Comparison of ENCODE assay signal across 11 cellular contexts in the genomic region with DNA sequence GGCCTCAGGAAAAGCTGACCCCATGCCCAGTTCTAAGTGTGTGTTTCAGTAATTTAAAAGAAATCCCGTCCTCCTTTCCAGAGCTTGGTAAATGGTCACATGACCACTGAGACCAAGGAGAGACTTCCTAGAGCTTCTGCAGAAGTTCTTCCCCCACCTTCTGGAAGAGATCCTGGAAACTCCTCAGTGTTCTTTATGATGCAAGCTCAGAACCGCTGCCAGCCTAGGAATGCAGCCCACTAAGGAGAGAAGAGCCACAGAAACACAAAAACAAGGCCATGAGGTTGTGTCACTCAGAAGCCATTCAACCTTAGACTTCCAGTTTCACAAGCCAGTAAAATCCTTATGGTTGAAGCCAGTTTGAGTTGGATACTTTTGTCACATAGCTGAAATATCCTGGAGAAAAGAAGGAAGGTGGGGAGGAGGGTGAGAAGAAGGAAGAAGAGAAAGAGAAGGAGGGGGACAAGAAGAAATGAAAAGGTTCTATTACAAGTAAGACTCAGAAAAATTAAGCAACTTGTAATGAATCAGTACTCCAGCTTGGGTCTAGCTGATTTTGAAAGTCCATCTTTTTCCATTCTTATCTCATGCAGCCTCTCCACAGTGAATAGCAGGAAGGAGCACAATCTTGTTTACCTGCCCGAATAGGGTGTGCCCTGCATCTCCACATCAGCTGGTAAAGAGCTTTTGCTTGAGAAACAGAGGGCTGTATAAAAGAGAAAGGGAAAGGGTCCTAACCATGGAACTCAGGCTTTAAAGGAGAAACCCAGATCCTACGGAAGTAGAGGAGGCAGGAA.
DNase-seq lines count a peak whose midpoint lies in the region; ATAC-seq, FAIRE-seq and TF ChIP-seq lines count a peak whose summit lies in the region.
"Had no signal": no experiment of that assay in that cellular context is flagged by ENCODE, and none has a peak within 500 bp of the region (broad histone marks: within the 10 kb centered on the region; RNA-seq: fewer than 3 reads in every experiment).

No MANE protein-coding gene starts in this region.

- no peaks in the 10 kb centered on the region for H3K79me1 ChIP-seq in H1 (ENCODE audit: low read depth, low read length)

- H4K8ac ChIP-seq in H1 (ENCODE audit: extremely low read depth, insufficient read depth, low read length), result no peak overlapping the region

- H2BK20ac ChIP-seq in H1 (ENCODE audit: low read length), result no peak overlapping the region

- CTCF ChIA-PET in H1 (lab: Charles Lee; ENCODE audit: partially characterized antibody), result interaction anchor here (0.6 to 2.4 kb wide), 28 partner anchors 8 to 442 kb away, joined by 3 to 14 read pairs (median 4); no protein-coding TSS in a partner anchor

- DNase-seq in Right ventricle myocardium inferior (ENCODE audit: missing footprints) (peak; percentile 61), cardiac septum (ENCODE audit: low spot score) (no peak), H1 (ENCODE audit: low read depth in 1 of 2, low spot score in 2 of 2) (no peak), kidney tubule cell (ENCODE audit: low spot score) (peak; percentile 42), GF-D8 (lab: John Stamatoyannopoulos, UW) (no peak), NCI-H446 (lab: John Stamatoyannopoulos, UW) (no peak), GM12891 (ENCODE audit: insufficient read length, low spot score) (no peak)
- DNase-seq: activated CD4-positive, alpha-beta T cell treated with anti-CD3 and anti-CD28 coated beads for 1 hour had no signal

- H3K27me3 ChIP-seq in H1 (replicated peaks in 1 of 4; ENCODE audit: control insufficient read depth in 3 of 4, extremely low read depth in 1 of 4, insufficient read depth in 3 of 4, low read length in 3 of 4), result no peaks in the 10 kb centered on the region

- no peak overlapping the region for H3K23ac ChIP-seq in H1 (ENCODE audit: insufficient read length)

- H2AK5ac ChIP-seq in H1 (ENCODE audit: low read depth, low read length), result no peak overlapping the region

- H3K4me3 ChIP-seq in H1 (ENCODE audit: extremely low read depth in 1 of 4, insufficient read depth in 2 of 4, low read depth in 3 of 4, low read length in 4 of 4), result no peak overlapping the region

- no peak overlapping the region for H2BK15ac ChIP-seq in H1 (ENCODE audit: low read length)

- no peak overlapping the region for H3K14ac ChIP-seq in H1 (ENCODE audit: insufficient read length)

- no peak overlapping the region for H3K9ac ChIP-seq in H1 (replicated peaks in 1 of 4; ENCODE audit: extremely low read depth in 1 of 4, low read depth in 3 of 4, low read length in 3 of 4)

- POLR2A ChIA-PET in H1 (lab: Charles Lee; ENCODE audit: partially characterized antibody), result no interaction called here

- no peak for TF ChIP-seq CTCF in H1 (IDR thresholded peaks at IDR 0.05; ENCODE audit: control extremely low read depth in 1 of 3, insufficient read depth in 1 of 3, low read depth in 1 of 3, low read length in 3 of 3)

- no peak overlapping the region for H3K56ac ChIP-seq in H1 (replicated peaks; ENCODE audit: insufficient read length, low read depth, low read length)

- H4K5ac ChIP-seq in H1 (ENCODE audit: insufficient read length, low read depth, low read length), result no peak overlapping the region

- no peak overlapping the region for H2BK5ac ChIP-seq in H1 (ENCODE audit: low read depth, low read length)

- TF ChIP-seq POLR2A in H1 (IDR thresholded peaks at IDR 0.05; ENCODE audit: control extremely low read depth in 1 of 2, low read depth in 2 of 2, low read length in 2 of 2) (no peak), GM12891 (IDR thresholded peaks at IDR 0.05; ENCODE audit: low read depth, low read length) (no peak)

- H4K91ac ChIP-seq in H1 (replicated peaks; ENCODE audit: insufficient read length, low read length), result no peak overlapping the region

- no peak overlapping the region for H2BK120ac ChIP-seq in H1 (replicated peaks; ENCODE audit: low read depth, low read length)

- peaks cover 0 to 3% (median 0%) of the 10 kb centered on the region in 4 experiments; a peak in 1 of 8 replicates for H3K36me3 ChIP-seq in H1 (ENCODE audit: control insufficient read depth in 2 of 4, insufficient read depth in 4 of 4, low read length in 3 of 4)

- H3K79me2 ChIP-seq in H1 (ENCODE audit: control insufficient read depth in 1 of 2, insufficient read depth in 2 of 2, low read length in 2 of 2), result no peaks in the 10 kb centered on the region

- no peak overlapping the region for H3K27ac ChIP-seq in H1 (ENCODE audit: low read depth, low read length)
- H3K27ac ChIP-seq: HL-60 had no signal

- no peak for TF ChIP-seq EP300 in H1 (IDR thresholded peaks at IDR 0.05; ENCODE audit: borderline replicate concordance in 1 of 2, low read depth in 2 of 2, low read length in 2 of 2)

- H3K9me3 ChIP-seq in H1 (ENCODE audit: insufficient read depth in 2 of 2, low read depth in 1 of 2, low read length in 1 of 2), result peaks cover 12 to 22% of the 10 kb centered on the region in 2 experiments

- H2AFZ ChIP-seq in H1 (ENCODE audit: low read length), result 0 out of 2 replicates have a peak overlapping the region, but pooled peaks have one; percentile 24

- TF ChIP-seq RAD21 in H1 (IDR thresholded peaks at IDR 0.05 in 1 of 2, conservative IDR thresholded peaks at IDR 0.05 in 1 of 2; ENCODE audit: low read depth in 2 of 2, low read length in 2 of 2), result no peak

- ATAC-seq in Right ventricle myocardium inferior (peak; percentile 73), HG03280 (IDR thresholded peaks at IDR 0.05; ENCODE audit: unreplicated experiment) (no peak)
- ATAC-seq: activated T-helper 17 cell treated with anti-CD3 and anti-CD28 coated beads, Interleukin-2, amount 50 U/mL, for 72 hours had no signal

- H3K23me2 ChIP-seq in H1 (ENCODE audit: low read depth, low read length), result no peaks in the 10 kb centered on the region

- intact Hi-C loops in Right ventricle myocardium inferior (cut with DNase I), result no loop called here
- intact Hi-C loops in cardiac septum (cut with DNase I), result no loop called here

- H2BK12ac ChIP-seq in H1 (ENCODE audit: low read depth, low read length), result no peak overlapping the region

- no peak for FAIRE-seq in H1 (lab: Jason Lieb, UNC)
- no peak for FAIRE-seq in GM12891 (lab: Jason Lieb, UNC)

- H3K4me2 ChIP-seq in H1 (ENCODE audit: insufficient read depth in 1 of 2, low read depth in 2 of 2, low read length in 2 of 2), result no peak overlapping the region

- WGBS in H1 (ENCODE audit: extremely low coverage in 1 of 2, insufficient coverage in 1 of 2, insufficient read length in 1 of 2, insufficient replicate concordance in 2 of 2, low coverage in 1 of 2, low lambda C conversion rate in 2 of 2, missing lambda C conversion rate in 1 of 2), 2 experiments, result 74% methylated on average over 4 of the region's 4 CpGs; no CpG with 5 or more reads in 1 of the 2 experiments

- no peak overlapping the region for H3K4ac ChIP-seq in H1 (replicated peaks; ENCODE audit: insufficient read length, low read depth, low read length)

- no peaks in the 10 kb centered on the region for H4K20me1 ChIP-seq in H1 (replicated peaks in 1 of 2; ENCODE audit: control insufficient read depth in 1 of 2, insufficient read depth in 2 of 2, low read length in 2 of 2)

- no peaks in the 10 kb centered on the region for H3K4me1 ChIP-seq in H1 (replicated peaks in 1 of 4; ENCODE audit: control insufficient read depth in 3 of 4, insufficient read depth in 4 of 4, low read length in 3 of 4)

- H3K18ac ChIP-seq in H1 (ENCODE audit: extremely low read depth, low read length), result no peak overlapping the region

TF ChIP-seq in H1, 55 proteins besides CTCF, POLR2A, EP300 and RAD21:
- TF ChIP-seq FOSL1 (IDR thresholded peaks at IDR 0.05; ENCODE audit: insufficient read depth, low read depth, low read length), result no peak

TF ChIP-seq in GM12891, 5 proteins besides CTCF, POLR2A, EP300 and RAD21:
- TF ChIP-seq SPI1 (IDR thresholded peaks at IDR 0.05; ENCODE audit: low read depth, low read length), result no peak

Comparison
In these comparisons a context has a peak if more than half of its experiments do, and no peak if none do; other contexts are left out.
1. DNase-seq: peak in Right ventricle myocardium inferior (single experiment) and kidney tubule cell (single experiment); none in cardiac septum (single experiment), H1 (0 of 2), GF-D8 (single experiment), NCI-H446 (0 of 2) and GM12891 (single experiment).